20 cellular contexts compared by ENCODE assay signal in genomic region chr4:27007507-27007906, GRCh38.
DNase-seq lines count a peak whose midpoint lies in the region; ATAC-seq and TF ChIP-seq lines count a peak whose summit lies in the region.
"Had no signal": no experiment of that assay in that cellular context is flagged by ENCODE, and none has a peak within 500 bp of the region (broad histone marks: within the 10 kb centered on the region; RNA-seq: fewer than 3 reads in every experiment).

No MANE protein-coding gene starts in this region.

- TF ChIP-seq CTCF in SK-N-SH (IDR thresholded peaks at IDR 0.05) (no peak), fibroblast of the aortic adventitia (IDR thresholded peaks at IDR 0.05; ENCODE audit: insufficient read depth, low read length) (no peak), Caco-2 (IDR thresholded peaks at IDR 0.05; ENCODE audit: insufficient read depth in 1 of 2, low read depth in 1 of 2, low read length in 1 of 2, severe bottlenecking in 1 of 2, unreplicated experiment in 1 of 2) (no peak)

- no peaks in the 10 kb centered on the region for H4K20me1 ChIP-seq in SK-N-SH (ENCODE audit: insufficient read depth)

- CTCF ChIA-PET in SK-N-SH (lab: Yijun Ruan, JAX), result interaction anchor here (1.0 to 1.5 kb wide), 4 partner anchors 147 to 549 kb away, joined by 3 to 6 read pairs (median 4); partner anchors contain the start of gene STIM2
- CTCF ChIA-PET in Caco-2 (lab: Charles Lee), result no interaction called here

- no peaks in the 10 kb centered on the region for H3K9me2 ChIP-seq in SK-N-SH

- intact Hi-C loops in Caco-2 (cut with micrococcal nuclease; ENCODE audit: unreplicated experiment) (no loop called here), aorta (cut with DNase I) (loop anchor here in 1 of 2 donors (10.0 kb wide), 3 partner anchors 143 to 1023 kb away; partner anchors contain the start of gene STIM2)

- H3K4me1 ChIP-seq in SK-N-SH (ENCODE audit: control insufficient read depth in 1 of 2, insufficient read depth in 2 of 2, low read depth in 1 of 2, low read length in 1 of 2) (peaks cover 0 to 40% of the 10 kb centered on the region in 2 experiments; a peak in 3 of 4 replicates), Caco-2 (no peaks in the 10 kb centered on the region), aorta (ENCODE audit: control insufficient read depth in 1 of 2, insufficient read depth in 2 of 2, low read length in 2 of 2) (peaks cover 0 to 2% of the 10 kb centered on the region in 2 donors)
- H3K4me1 ChIP-seq: colonic mucosa had no signal

- no peaks in the 10 kb centered on the region for H3K79me2 ChIP-seq in SK-N-SH (ENCODE audit: insufficient read depth)

- H3F3A ChIP-seq in SK-N-SH (replicated peaks; ENCODE audit: insufficient read depth), result peaks cover 31% of the 10 kb centered on the region

- H3K27me3 Mint-ChIP-seq in stimulated activated memory B cell treated with anti-CD40 and anti-IgM and Interleukin-4, amounts not matched to agents 10 μg/mL and 1 μg/mL and 100 μg/mL, for 72 hours, result no peaks in the 10 kb centered on the region
- H3K27me3 Mint-ChIP-seq in Caco-2 (ENCODE audit: insufficient read depth, unreplicated experiment), result no peaks in the 10 kb centered on the region

- no peaks in the 10 kb centered on the region for H3K9me3 Mint-ChIP-seq in stimulated activated memory B cell treated with anti-CD40 and anti-IgM and Interleukin-4, amounts not matched to agents 10 μg/mL and 1 μg/mL and 100 μg/mL, for 72 hours
- H3K9me3 Mint-ChIP-seq in Caco-2 (ENCODE audit: unreplicated experiment), result no peaks in the 10 kb centered on the region
- H3K9me3 Mint-ChIP-seq: activated T-cell treated with anti-CD3 and anti-CD28 coated beads, Interleukin-2, amount 50 U/mL, for 4 hours; CD8-positive, alpha-beta memory T cell had no signal

- no peak for ATAC-seq in stimulated activated memory B cell treated with anti-CD40 and anti-IgM and Interleukin-4, amounts not matched to agents 10 μg/mL and 1 μg/mL and 100 μg/mL, for 72 hours
- ATAC-seq in aorta (ENCODE audit: low FRiP score), result no peak
- ATAC-seq: activated T-cell treated with anti-CD3 and anti-CD28 coated beads, Interleukin-2, amount 50 U/mL, for 4 hours; mucosa of descending colon had no signal

- 0 out of 2 replicates have a peak overlapping the region, but pooled peaks have one; percentile 13 for H3K4me2 ChIP-seq in SK-N-SH
- H3K4me2 ChIP-seq: PC-9 had no signal

- no peaks in the 10 kb centered on the region for H3K27me3 ChIP-seq in SK-N-SH (ENCODE audit: insufficient read depth)
- H3K27me3 ChIP-seq in Caco-2 (replicated peaks; ENCODE audit: control insufficient read depth, insufficient read depth, low read length), result no peaks in the 10 kb centered on the region
- H3K27me3 ChIP-seq in aorta (ENCODE audit: control insufficient read depth in 1 of 2, insufficient read depth in 2 of 2, low read length in 1 of 2), result no peaks in the 10 kb centered on the region
- H3K27me3 ChIP-seq: colonic mucosa had no signal

- no peak overlapping the region for H3K4me3 ChIP-seq in SK-N-SH (ENCODE audit: low read depth in 2 of 2, low read length in 1 of 2)
- no peak overlapping the region for H3K4me3 ChIP-seq in fibroblast of the aortic adventitia (ENCODE audit: low read depth, low read length)
- no peak overlapping the region for H3K4me3 ChIP-seq in Caco-2 (ENCODE audit: low read depth, low read length)
- H3K4me3 ChIP-seq in aorta (ENCODE audit: low read length in 2 of 2), result no peak overlapping the region
- H3K4me3 ChIP-seq: colonic mucosa, HAP-1, mucosa of descending colon, PC-9, prostate gland had no signal

- no peak overlapping the region; the same call in 1 of the 2 replicates for H3K9ac ChIP-seq in SK-N-SH

- peaks cover 22% of the 10 kb centered on the region for H3K36me3 Mint-ChIP-seq in stimulated activated memory B cell treated with anti-CD40 and anti-IgM and Interleukin-4, amounts not matched to agents 10 μg/mL and 1 μg/mL and 100 μg/mL, for 72 hours
- H3K36me3 Mint-ChIP-seq in Caco-2 (ENCODE audit: insufficient read depth, unreplicated experiment), result no peaks in the 10 kb centered on the region

- H3K4me3 Mint-ChIP-seq in stimulated activated memory B cell treated with anti-CD40 and anti-IgM and Interleukin-4, amounts not matched to agents 10 μg/mL and 1 μg/mL and 100 μg/mL, for 72 hours, result no peak overlapping the region
- H3K4me3 Mint-ChIP-seq in Caco-2 (ENCODE audit: unreplicated experiment), result no peak overlapping the region
- H3K4me3 Mint-ChIP-seq: activated T-cell treated with anti-CD3 and anti-CD28 coated beads, Interleukin-2, amount 50 U/mL, for 4 hours had no signal

- DNase-seq in ELR (ENCODE audit: low read depth) (peak; percentile 20), SK-N-SH (no peak), fibroblast of the aortic adventitia (ENCODE audit: low read depth) (peak; percentile 59), Caco-2 (no peak), aorta (no peak)
- no peak for DNase-seq in stimulated activated CD8-positive, alpha-beta memory T cell treated with anti-CD3 and anti-CD28 coated beads, Interleukin-4, amount 100 ng/mL, for 48 hours
- DNase-seq: activated CD4-positive, alpha-beta T cell treated with anti-CD3 and anti-CD28 coated beads, Interleukin-2, amount 50 U/mL, for 4 hours; activated T-cell treated with anti-CD3 and anti-CD28 coated beads, Interleukin-2, amount 50 U/mL, for 4 hours; amniotic stem cell; CD8-positive, alpha-beta memory T cell; colonic mucosa; EL; mucosa of descending colon; NCI-H187 treated with DMSO at 0.1 percent for 48 hours; NCI-H526; PC-9 had no signal

- peak overlapping the region; percentile 57 for H3K27ac Mint-ChIP-seq in stimulated activated memory B cell treated with anti-CD40 and anti-IgM and Interleukin-4, amounts not matched to agents 10 μg/mL and 1 μg/mL and 100 μg/mL, for 72 hours
- no peak overlapping the region for H3K27ac Mint-ChIP-seq in Caco-2 (ENCODE audit: unreplicated experiment)

- POLR2A ChIA-PET in SK-N-SH (lab: Yijun Ruan, JAX) (no interaction called here), Caco-2 (lab: Charles Lee) (no interaction called here)

- no peak for TF ChIP-seq EP300 in SK-N-SH (IDR thresholded peaks at IDR 0.05; ENCODE audit: borderline replicate concordance in 1 of 2, low read depth in 1 of 2, low read length in 1 of 2)

- no TSS peak for BruUV-seq in Caco-2 (replicated peaks; lab: Mats Ljungman, UMichigan)

- no peak overlapping the region for H2AFZ ChIP-seq in SK-N-SH (ENCODE audit: low read depth)
- H2AFZ ChIP-seq: PC-9 had no signal

- no peak for TF ChIP-seq RAD21 in SK-N-SH (IDR thresholded peaks at IDR 0.05; ENCODE audit: low read length)

- 72% methylated on average over 3 of the region's 3 CpGs for WGBS in SK-N-SH (ENCODE audit: low lambda C conversion rate)
- 72 to 78% methylated on average over 3 of the region's 3 CpGs for WGBS in aorta, 2 donors

- H3K36me3 ChIP-seq in SK-N-SH (replicated peaks in 1 of 2; ENCODE audit: control insufficient read depth in 1 of 2, insufficient read depth in 2 of 2, low read length in 1 of 2), result peaks cover 0 to 10% of the 10 kb centered on the region in 2 experiments
- no peaks in the 10 kb centered on the region for H3K36me3 ChIP-seq in Caco-2 (ENCODE audit: control insufficient read depth, insufficient read depth, low read length)
- H3K36me3 ChIP-seq in aorta (ENCODE audit: control insufficient read depth in 1 of 2, insufficient read depth in 2 of 2, low read length in 1 of 2), result no peaks in the 10 kb centered on the region
- H3K36me3 ChIP-seq: colonic mucosa, HAP-1, prostate gland had no signal

- H3K27ac ChIP-seq in SK-N-SH (ENCODE audit: low read depth in 2 of 2, low read length in 1 of 2) (peak overlapping the region in 1 of 2 experiments; percentile 44; a peak in 3 of 4 replicates), aorta (ENCODE audit: low read depth in 1 of 2, low read length in 2 of 2) (no peak overlapping the region)
- H3K27ac ChIP-seq: colonic mucosa, epithelial cell of prostate, PC-9 had no signal

- H3K9me3 ChIP-seq in SK-N-SH, result no peaks in the 10 kb centered on the region
- H3K9me3 ChIP-seq in Caco-2, result no peaks in the 10 kb centered on the region
- no peaks in the 10 kb centered on the region for H3K9me3 ChIP-seq in aorta (ENCODE audit: control insufficient read depth, low read length)
- H3K9me3 ChIP-seq: colonic mucosa, HAP-1, mucosa of descending colon, prostate gland had no signal

- peaks cover 22% of the 10 kb centered on the region for H3K4me1 Mint-ChIP-seq in stimulated activated memory B cell treated with anti-CD40 and anti-IgM and Interleukin-4, amounts not matched to agents 10 μg/mL and 1 μg/mL and 100 μg/mL, for 72 hours
- no peaks in the 10 kb centered on the region for H3K4me1 Mint-ChIP-seq in Caco-2 (ENCODE audit: low read depth, unreplicated experiment)

TF ChIP-seq in SK-N-SH, 30 proteins besides CTCF, POLR2A, EP300 and RAD21 (continues in another document):
- no peak for TF ChIP-seq USF1 (IDR thresholded peaks at IDR 0.05; ENCODE audit: borderline replicate concordance, low read depth)
- TF ChIP-seq FOXJ3 (CRISPR knock-in tag; IDR thresholded peaks at IDR 0.05), result no peak
- no peak for TF ChIP-seq USF2 (IDR thresholded peaks at IDR 0.05; ENCODE audit: borderline replicate concordance, low read depth, low read length)
- no peak for TF ChIP-seq SMC3 (IDR thresholded peaks at IDR 0.05; ENCODE audit: low read depth, low read length)
- TF ChIP-seq JUND (IDR thresholded peaks at IDR 0.05), result no peak
- TF ChIP-seq MEF2A (IDR thresholded peaks at IDR 0.05; ENCODE audit: borderline replicate concordance, low read depth), result no peak
- no peak for TF ChIP-seq YY1 (IDR thresholded peaks at IDR 0.05; ENCODE audit: low read depth)
- TF ChIP-seq RFX5 (IDR thresholded peaks at IDR 0.05; ENCODE audit: low read length), result no peak
- no peak for TF ChIP-seq FOXM1 (IDR thresholded peaks at IDR 0.05; ENCODE audit: low read depth)
- TF ChIP-seq SIN3A (IDR thresholded peaks at IDR 0.05; ENCODE audit: borderline replicate concordance, low read depth, low read length), result no peak
- no peak for TF ChIP-seq TAF1 (IDR thresholded peaks at IDR 0.05; ENCODE audit: borderline replicate concordance, low read depth, low read length)

Comparison
In these comparisons a context has a peak if more than half of its experiments do, and no peak if none do; other contexts are left out.
1. DNase-seq: peak in ELR (single experiment) and fibroblast of the aortic adventitia (single experiment); none in SK-N-SH (single experiment), Caco-2 (0 of 2), aorta (0 of 2) and stimulated activated CD8-positive, alpha-beta memory T cell treated with anti-CD3 and anti-CD28 coated beads, Interleukin-4, amount 100 ng/mL, for 48 hours (single experiment).